16 cellular contexts compared by ENCODE assay signal in genomic region chr4:17336986-17337385, GRCh38.
A peak's percentile ranks its signal among the peaks of the same experiment; 100 is the strongest.
DNase-seq lines count a peak whose midpoint lies in the region; ATAC-seq, FAIRE-seq and TF ChIP-seq lines count a peak whose summit lies in the region.
"Had no signal": no experiment of that assay in that cellular context is flagged by ENCODE, and none has a peak within 500 bp of the region (broad histone marks: within the 10 kb centered on the region; RNA-seq: fewer than 3 reads in every experiment).

No MANE protein-coding gene starts in this region.

- WGBS in adrenal gland, 4 donors = 64 to 83% (median 73%) methylated on average over 1 of the region's 1 CpG

- no peaks in the 10 kb centered on the region for H3K27me3 Mint-ChIP-seq in CD8-positive, alpha-beta T cell (ENCODE audit: low read depth)
- H3K27me3 Mint-ChIP-seq in activated naive CD8-positive, alpha-beta T cell = no peaks in the 10 kb centered on the region

- H3K4me2 ChIP-seq in DOHH2 (ENCODE audit: low read length) = peak overlapping the region; percentile 7

- CTCF ChIA-PET in CD8-positive, alpha-beta T cell (lab: Charles Lee) = interaction anchor here (0.9 to 2.5 kb wide), 2 partner anchors 10 to 13 kb away, joined by 3 to 11 read pairs; no protein-coding TSS in a partner anchor

- no peak overlapping the region for H3K27ac ChIP-seq in CD8-positive, alpha-beta T cell (ENCODE audit: low read depth, low read length)
- H3K27ac ChIP-seq in DOHH2 (ENCODE audit: low read depth, low read length) (no peak overlapping the region), adrenal gland (no peak overlapping the region)
- H3K27ac ChIP-seq: parathyroid adenoma had no signal

- H3K9me2 ChIP-seq in DOHH2 (replicated peaks; ENCODE audit: control insufficient read depth, low read length) = no peaks in the 10 kb centered on the region

- H3K4me1 ChIP-seq in CD8-positive, alpha-beta T cell (ENCODE audit: insufficient read depth, low read length) = peaks cover 17% of the 10 kb centered on the region
- H3K4me1 ChIP-seq in DOHH2 (ENCODE audit: control insufficient read depth, low read length) (peaks cover 21% of the 10 kb centered on the region), adrenal gland (replicated peaks in 1 of 2) (no peaks in the 10 kb centered on the region)
- H3K4me1 ChIP-seq: parathyroid adenoma had no signal

- no peaks in the 10 kb centered on the region for H3K79me2 ChIP-seq in DOHH2 (ENCODE audit: control insufficient read depth, low read length)
- H3K79me2 ChIP-seq: parathyroid adenoma had no signal

- H3K4me1 Mint-ChIP-seq in CD8-positive, alpha-beta T cell (ENCODE audit: low read depth) = peaks cover 22% of the 10 kb centered on the region
- peaks cover 51% of the 10 kb centered on the region for H3K4me1 Mint-ChIP-seq in activated naive CD8-positive, alpha-beta T cell (ENCODE audit: low read depth)

- ATAC-seq in CD8-positive, alpha-beta T cell = peak; percentile 28
- ATAC-seq in HG03108 (IDR thresholded peaks at IDR 0.05; ENCODE audit: unreplicated experiment) (peak; percentile 8), GM19324 (IDR thresholded peaks at IDR 0.05; ENCODE audit: low FRiP score, unreplicated experiment) (no peak)

- intact Hi-C loops in CD8-positive, alpha-beta T cell (cut with DNase I, micrococcal nuclease) = loop anchor here in 1 of 2 experiments (2.0 to 5.0 kb wide), 3 partner anchors 240 to 685 kb away; partner anchors contain the start of genes DCAF16, LAP3, LCORL and NCAPG
- intact Hi-C loops in adrenal gland (cut with DNase I) = no loop called here

- H3K36me3 Mint-ChIP-seq in CD8-positive, alpha-beta T cell = no peaks in the 10 kb centered on the region
- H3K36me3 Mint-ChIP-seq in activated naive CD8-positive, alpha-beta T cell = no peaks in the 10 kb centered on the region
- H3K36me3 Mint-ChIP-seq: type B pancreatic cell had no signal

- no peaks in the 10 kb centered on the region for H3K9me3 ChIP-seq in CD8-positive, alpha-beta T cell (ENCODE audit: low read length)
- H3K9me3 ChIP-seq in DOHH2 (ENCODE audit: control insufficient read depth, insufficient read depth, low read length) (no peaks in the 10 kb centered on the region), adrenal gland (replicated peaks in 1 of 3) (no peaks in the 10 kb centered on the region)

- peak overlapping the region; percentile 91 for H3K27ac Mint-ChIP-seq in CD8-positive, alpha-beta T cell
- peak overlapping the region; percentile 92 for H3K27ac Mint-ChIP-seq in activated naive CD8-positive, alpha-beta T cell
- H3K27ac Mint-ChIP-seq: type B pancreatic cell had no signal

- no peak overlapping the region for H3K4me3 ChIP-seq in CD8-positive, alpha-beta T cell (ENCODE audit: low read depth, low read length)
- no peak overlapping the region for H3K4me3 ChIP-seq in DOHH2 (ENCODE audit: low read length)
- H3K4me3 ChIP-seq in adrenal gland = no peak overlapping the region

- no peaks in the 10 kb centered on the region for H3K36me3 ChIP-seq in CD8-positive, alpha-beta T cell (ENCODE audit: insufficient read depth, low read length)
- no peaks in the 10 kb centered on the region for H3K36me3 ChIP-seq in DOHH2 (ENCODE audit: control insufficient read depth, low read length)
- no peaks in the 10 kb centered on the region for H3K36me3 ChIP-seq in adrenal gland (replicated peaks in 1 of 2)

- H3K4me3 Mint-ChIP-seq in CD8-positive, alpha-beta T cell = peak overlapping the region; percentile 27
- peak overlapping the region; percentile 71 for H3K4me3 Mint-ChIP-seq in activated naive CD8-positive, alpha-beta T cell
- H3K4me3 Mint-ChIP-seq: type B pancreatic cell had no signal

- TF ChIP-seq CTCF in CD8-positive, alpha-beta T cell (IDR thresholded peaks at IDR 0.05) = no peak
- TF ChIP-seq CTCF in DOHH2 (IDR thresholded peaks at IDR 0.05; ENCODE audit: low read depth, low read length, poor library complexity, severe bottlenecking) = no peak
- no peak for TF ChIP-seq CTCF in adrenal gland (IDR thresholded peaks at IDR 0.05)
- no peak for TF ChIP-seq CTCF in D721Med (IDR thresholded peaks at IDR 0.05; ENCODE audit: insufficient read depth, missing control alignments)

- no peaks in the 10 kb centered on the region for H4K20me1 ChIP-seq in DOHH2 (ENCODE audit: control insufficient read depth, insufficient read depth, low read depth, low read length)

- TF ChIP-seq POLR2A in adrenal gland (IDR thresholded peaks at IDR 0.05) = no peak

- POLR2A ChIA-PET in CD8-positive, alpha-beta T cell (lab: Charles Lee) = no interaction called here

- no peaks in the 10 kb centered on the region for H3K27me3 ChIP-seq in CD8-positive, alpha-beta T cell (ENCODE audit: insufficient read depth, low read length)
- H3K27me3 ChIP-seq in DOHH2 (ENCODE audit: control insufficient read depth, low read length) (peaks cover 3% of the 10 kb centered on the region; the same call in 1 of the 2 replicates), adrenal gland (no peaks in the 10 kb centered on the region)

- DNase-seq in CD8-positive, alpha-beta T cell = no peak
- DNase-seq in adrenal gland (no peak), D721Med (ENCODE audit: insufficient read length, low spot score) (no peak), globus pallidus (ENCODE audit: low spot score) (no peak)
- DNase-seq: amniotic stem cell, foreskin fibroblast, Kasumi-1, NCI-H1417 treated with DMSO at 0.1 percent for 48 hours, NCI-H2227 treated with DMSO at 0.1 percent for 48 hours, SIG-M5 had no signal

- no peak for FAIRE-seq in D721Med (lab: Jason Lieb, UNC)

- H3K9me3 Mint-ChIP-seq in CD8-positive, alpha-beta T cell = no peaks in the 10 kb centered on the region
- H3K9me3 Mint-ChIP-seq in activated naive CD8-positive, alpha-beta T cell (ENCODE audit: low read depth) = no peaks in the 10 kb centered on the region
- H3K9me3 Mint-ChIP-seq: type B pancreatic cell had no signal

- no peaks in the 10 kb centered on the region for H3F3A ChIP-seq in DOHH2 (ENCODE audit: control insufficient read depth, insufficient read depth)
